Comparison of ENCODE assay signal across 15 cellular contexts in genomic region chr11:121610706-121611105, GRCh38.
DNase-seq lines count a peak whose midpoint lies in the region; ATAC-seq lines count a peak whose summit lies in the region.
"Had no signal": no experiment of that assay in that cellular context is flagged by ENCODE, and none has a peak within 500 bp of the region (broad histone marks: within the 10 kb centered on the region; RNA-seq: fewer than 3 reads in every experiment).

No MANE protein-coding gene starts in this region.

- in situ Hi-C loops in SK-MEL-5 (cut with HindIII; ENCODE audit: low pct_unique_long_range_greater_than_20kb, low sequenced_read_pairs), result no loop called here

- no peak for ATAC-seq in GM19397 (IDR thresholded peaks at IDR 0.05; ENCODE audit: unreplicated experiment)
- ATAC-seq in GM18868 (IDR thresholded peaks at IDR 0.05; ENCODE audit: unreplicated experiment), result no peak
- ATAC-seq: GM23338 had no signal

- DNase-seq in Ammon's horn (ENCODE audit: low spot score) (peak; percentile 68), SK-MEL-5 (ENCODE audit: low read depth, low spot score) (peak; percentile 89), foreskin melanocyte (peak; percentile 31), pons (ENCODE audit: low spot score) (peak; percentile 66), mesenteric fat pad (ENCODE audit: low spot score) (no peak)
- no peak for DNase-seq in stimulated activated CD4-positive, alpha-beta T cell treated with anti-CD3 and anti-CD28 coated beads, Interleukin-1b, Interleukin-23, amount 100 ng/mL, for 48 hours
- DNase-seq: 8988T; ACHN; C1 segment of cervical spinal cord; CD4-positive, alpha-beta T cell; DMS79; H7 had no signal

Comparison
In these comparisons a context has a peak if more than half of its experiments do, and no peak if none do; other contexts are left out.
1. DNase-seq: peak in Ammon's horn (single experiment), SK-MEL-5 (single experiment), foreskin melanocyte (single experiment) and pons (single experiment); none in mesenteric fat pad (single experiment) and stimulated activated CD4-positive, alpha-beta T cell treated with anti-CD3 and anti-CD28 coated beads, Interleukin-1b, Interleukin-23, amount 100 ng/mL, for 48 hours (single experiment).